In the genomic region with DNA sequence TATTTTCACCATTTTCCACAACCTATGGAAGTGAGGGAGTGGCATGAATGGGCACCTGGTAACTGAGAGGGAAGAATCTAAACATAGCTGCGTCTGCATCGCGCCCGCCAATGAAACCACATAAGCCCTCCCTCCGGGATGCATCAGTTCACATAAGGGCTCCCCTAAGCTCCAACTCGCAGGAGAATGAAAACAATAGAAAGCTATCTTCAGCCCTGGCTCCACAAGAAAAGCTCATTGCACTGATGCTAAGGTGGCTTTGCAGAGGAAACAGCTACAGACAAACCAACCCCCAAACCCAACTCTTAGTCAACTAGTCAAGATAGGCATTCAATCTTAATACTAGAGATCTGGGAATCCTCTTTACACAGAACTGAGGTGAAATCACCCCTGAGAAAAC, we compare ENCODE assay signal across 24 cellular contexts.
A peak's percentile ranks its signal among the peaks of the same experiment; 100 is the strongest.
DNase-seq lines count a peak whose midpoint lies in the region; ATAC-seq and TF ChIP-seq lines count a peak whose summit lies in the region.
"Had no signal": no experiment of that assay in that cellular context is flagged by ENCODE, and none has a peak within 500 bp of the region (broad histone marks: within the 10 kb centered on the region; RNA-seq: fewer than 3 reads in every experiment).

No MANE protein-coding gene starts in this region.

- no TSS peak for BruUV-seq in mammary epithelial cell (replicated peaks; lab: Mats Ljungman, UMichigan)

- H2AFZ ChIP-seq in OCI-LY1 (ENCODE audit: low read length) (no peak overlapping the region), mammary epithelial cell (ENCODE audit: low read depth, low read length) (no peak overlapping the region)

- peaks cover 3% of the 10 kb centered on the region; the same call in 1 of the 2 replicates for H3K79me2 ChIP-seq in DOHH2 (ENCODE audit: control insufficient read depth, low read length)
- H3K79me2 ChIP-seq in OCI-LY1 (ENCODE audit: insufficient read depth, low read length): no peaks in the 10 kb centered on the region
- H3K79me2 ChIP-seq in mammary epithelial cell (ENCODE audit: insufficient read depth, low read length): no peaks in the 10 kb centered on the region

- no peak for ATAC-seq in stimulated activated memory B cell treated with anti-CD40 and anti-IgM and Interleukin-4, amounts not matched to agents 10 μg/mL and 1 μg/mL and 100 μg/mL, for 72 hours
- ATAC-seq: activated T-cell treated with anti-CD3 and anti-CD28 coated beads, Interleukin-2, amount 50 U/mL, for 72 hours had no signal

- peaks cover 64% of the 10 kb centered on the region for H3K4me1 Mint-ChIP-seq in stimulated activated memory B cell treated with anti-CD40 and anti-IgM and Interleukin-4, amounts not matched to agents 10 μg/mL and 1 μg/mL and 100 μg/mL, for 72 hours

- no peaks in the 10 kb centered on the region for H3K9me3 ChIP-seq in DOHH2 (ENCODE audit: control insufficient read depth, insufficient read depth, low read length)
- H3K9me3 ChIP-seq in OCI-LY1 (ENCODE audit: low read length): no peaks in the 10 kb centered on the region
- no peaks in the 10 kb centered on the region for H3K9me3 ChIP-seq in mammary epithelial cell (replicated peaks; ENCODE audit: insufficient read depth, low read length)
- H3K9me3 ChIP-seq: Peyer's patch, sigmoid colon, thoracic aorta had no signal

- H3K9me2 ChIP-seq in DOHH2 (replicated peaks; ENCODE audit: control insufficient read depth, low read length) (no peaks in the 10 kb centered on the region), OCI-LY1 (ENCODE audit: low read depth, low read length) (no peaks in the 10 kb centered on the region)

- peak overlapping the region; percentile 14; the same call in 1 of the 2 replicates for H3K9ac ChIP-seq in OCI-LY1 (ENCODE audit: low read length)
- no peak overlapping the region for H3K9ac ChIP-seq in mammary epithelial cell (ENCODE audit: insufficient read depth, low read length)

- no peaks in the 10 kb centered on the region for H3K9me3 Mint-ChIP-seq in stimulated activated memory B cell treated with anti-CD40 and anti-IgM and Interleukin-4, amounts not matched to agents 10 μg/mL and 1 μg/mL and 100 μg/mL, for 72 hours

- no peak for TF ChIP-seq CTCF in DOHH2 (IDR thresholded peaks at IDR 0.05; ENCODE audit: low read depth, low read length, poor library complexity, severe bottlenecking)
- TF ChIP-seq CTCF in OCI-LY1 (IDR thresholded peaks at IDR 0.05; ENCODE audit: low read length): no peak
- TF ChIP-seq CTCF in mammary epithelial cell (conservative IDR thresholded peaks at IDR 0.05 in 1 of 2, IDR thresholded peaks at IDR 0.05 in 1 of 2; ENCODE audit: extremely low read depth in 1 of 2, insufficient read depth in 1 of 2, low read depth in 1 of 2, low read length in 2 of 2): no peak

- in situ Hi-C loops in mammary epithelial cell (cut with MboI; ENCODE audit: low sequenced_read_pairs in 2 of 2): no loop called here

- dilution Hi-C loops in mammary epithelial cell (cut with HindIII; ENCODE audit: low sequenced_read_pairs): no loop called here

- intact Hi-C loops in mammary epithelial cell (cut with micrococcal nuclease): no loop called here

- H3K36me3 ChIP-seq in DOHH2 (ENCODE audit: control insufficient read depth, low read length): no peaks in the 10 kb centered on the region
- peaks cover 4% of the 10 kb centered on the region for H3K36me3 ChIP-seq in OCI-LY1 (ENCODE audit: insufficient read depth, low read length)
- H3K36me3 ChIP-seq in mammary epithelial cell (ENCODE audit: insufficient read depth, low read length): no peaks in the 10 kb centered on the region
- H3K36me3 ChIP-seq: Peyer's patch, sigmoid colon, thoracic aorta had no signal

- H3K4me3 ChIP-seq in DOHH2 (ENCODE audit: low read length): 0 out of 2 replicates have a peak overlapping the region, but pooled peaks have one; percentile 2
- H3K4me3 ChIP-seq in OCI-LY1 (ENCODE audit: low read depth, low read length, poor library complexity, severe bottlenecking): peak overlapping the region; percentile 34
- H3K4me3 ChIP-seq in mammary epithelial cell (replicated peaks in 1 of 3; ENCODE audit: insufficient read depth in 1 of 3, low read depth in 2 of 3, low read length in 3 of 3): no peak overlapping the region
- H3K4me3 ChIP-seq: Peyer's patch, sigmoid colon, thoracic aorta had no signal

- H3K36me3 Mint-ChIP-seq in stimulated activated memory B cell treated with anti-CD40 and anti-IgM and Interleukin-4, amounts not matched to agents 10 μg/mL and 1 μg/mL and 100 μg/mL, for 72 hours: peaks cover 28% of the 10 kb centered on the region

- H3F3A ChIP-seq in DOHH2 (ENCODE audit: control insufficient read depth, insufficient read depth) (no peaks in the 10 kb centered on the region), OCI-LY1 (ENCODE audit: insufficient read depth, low read length) (no peaks in the 10 kb centered on the region)

- H3K27ac Mint-ChIP-seq in stimulated activated memory B cell treated with anti-CD40 and anti-IgM and Interleukin-4, amounts not matched to agents 10 μg/mL and 1 μg/mL and 100 μg/mL, for 72 hours: peak overlapping the region; percentile 49
- H3K27ac Mint-ChIP-seq: activated T-cell treated with anti-CD3 and anti-CD28 coated beads, Interleukin-2, amount 50 U/mL, for 72 hours; progenitor cell of endocrine pancreas had no signal

- no peak overlapping the region for H3K4me3 Mint-ChIP-seq in stimulated activated memory B cell treated with anti-CD40 and anti-IgM and Interleukin-4, amounts not matched to agents 10 μg/mL and 1 μg/mL and 100 μg/mL, for 72 hours
- H3K4me3 Mint-ChIP-seq: activated T-cell treated with anti-CD3 and anti-CD28 coated beads, Interleukin-2, amount 50 U/mL, for 72 hours had no signal

- 100% methylated on average over 5 of the region's 6 CpGs for WGBS in mammary epithelial cell (ENCODE audit: low coverage, missing lambda C conversion rate)

- H3K27me3 Mint-ChIP-seq in stimulated activated memory B cell treated with anti-CD40 and anti-IgM and Interleukin-4, amounts not matched to agents 10 μg/mL and 1 μg/mL and 100 μg/mL, for 72 hours: no peaks in the 10 kb centered on the region

- peak overlapping the region; percentile 57 for H3K4me2 ChIP-seq in DOHH2 (ENCODE audit: low read length)
- peak overlapping the region; percentile 40 for H3K4me2 ChIP-seq in OCI-LY1 (ENCODE audit: low read length)
- H3K4me2 ChIP-seq in mammary epithelial cell (ENCODE audit: insufficient read depth, low read depth, low read length): no peak overlapping the region

- H3K27ac ChIP-seq in DOHH2 (ENCODE audit: low read depth, low read length): no peak overlapping the region
- H3K27ac ChIP-seq in OCI-LY1 (ENCODE audit: low read depth, low read length, poor library complexity, severe bottlenecking): peak overlapping the region; percentile 58
- no peak overlapping the region for H3K27ac ChIP-seq in mammary epithelial cell (ENCODE audit: insufficient read depth, low read depth, low read length)
- H3K27ac ChIP-seq: epithelial cell of prostate, HL-60, Peyer's patch had no signal

- peak; percentile 31 for DNase-seq in globus pallidus (ENCODE audit: low spot score)
- DNase-seq in mammary epithelial cell: no peak
- DNase-seq in kidney glomerular epithelial cell (lab: John Stamatoyannopoulos, UW): no peak
- DNase-seq in NCI-H510A (lab: John Stamatoyannopoulos, UW): no peak
- DNase-seq: ACHN; activated CD4-positive, alpha-beta T cell treated with anti-CD3 and anti-CD28 coated beads, Interleukin-2, amount 50 U/mL, for 4 hours; activated CD4-positive, CD25-positive, alpha-beta regulatory T cell; activated naive CD4-positive, alpha-beta T cell; activated T-cell treated with anti-CD3 and anti-CD28 coated beads, Interleukin-2, amount 50 U/mL, for 72 hours; DMS79 treated with DMSO at 0.1 percent for 48 hours; NCI-H1436 treated with DMSO at 0.1 percent for 48 hours; NCI-H526 treated with DMSO at 0.1 percent for 48 hours; Peyer's patch; SIG-M5; sigmoid colon; stimulated activated CD4-positive, alpha-beta T cell treated with anti-CD3 and anti-CD28 coated beads, Interleukin-4, amount 100 ng/mL, for 4 hours; stimulated activated naive CD4-positive, alpha-beta T cell treated with Interleukin-2 at 50 U/mL for 16 hours had no signal

- CTCF ChIA-PET in mammary epithelial cell (lab: Charles Lee; ENCODE audit: low non-redundant PET): no interaction called here

- no peaks in the 10 kb centered on the region for H3K27me3 ChIP-seq in DOHH2 (ENCODE audit: control insufficient read depth, low read length)
- H3K27me3 ChIP-seq in OCI-LY1 (ENCODE audit: insufficient read depth, low read length): no peaks in the 10 kb centered on the region
- H3K27me3 ChIP-seq in mammary epithelial cell (ENCODE audit: insufficient read depth, low read length): no peaks in the 10 kb centered on the region
- H3K27me3 ChIP-seq: Peyer's patch, sigmoid colon had no signal

- H3K4me1 ChIP-seq in DOHH2 (ENCODE audit: control insufficient read depth, low read length) (peaks cover 40% of the 10 kb centered on the region), OCI-LY1 (ENCODE audit: insufficient read depth, low read length, severe bottlenecking) (peaks cover 58% of the 10 kb centered on the region), mammary epithelial cell (ENCODE audit: insufficient read depth, low read length) (no peaks in the 10 kb centered on the region)
- H3K4me1 ChIP-seq: Peyer's patch had no signal

- H4K20me1 ChIP-seq in DOHH2 (ENCODE audit: control insufficient read depth, insufficient read depth, low read depth, low read length) (no peaks in the 10 kb centered on the region), OCI-LY1 (ENCODE audit: insufficient read depth, low read length) (no peaks in the 10 kb centered on the region), mammary epithelial cell (ENCODE audit: insufficient read depth, low read length) (no peaks in the 10 kb centered on the region)

Comparison
In these comparisons a context has a peak if more than half of its experiments do, and no peak if none do; other contexts are left out.
1. H3K4me3 ChIP-seq: peak in DOHH2 (single experiment) and OCI-LY1 (single experiment); none in mammary epithelial cell (0 of 3).